Comparison of ENCODE assay signal across 28 cellular contexts in the genomic region with DNA sequence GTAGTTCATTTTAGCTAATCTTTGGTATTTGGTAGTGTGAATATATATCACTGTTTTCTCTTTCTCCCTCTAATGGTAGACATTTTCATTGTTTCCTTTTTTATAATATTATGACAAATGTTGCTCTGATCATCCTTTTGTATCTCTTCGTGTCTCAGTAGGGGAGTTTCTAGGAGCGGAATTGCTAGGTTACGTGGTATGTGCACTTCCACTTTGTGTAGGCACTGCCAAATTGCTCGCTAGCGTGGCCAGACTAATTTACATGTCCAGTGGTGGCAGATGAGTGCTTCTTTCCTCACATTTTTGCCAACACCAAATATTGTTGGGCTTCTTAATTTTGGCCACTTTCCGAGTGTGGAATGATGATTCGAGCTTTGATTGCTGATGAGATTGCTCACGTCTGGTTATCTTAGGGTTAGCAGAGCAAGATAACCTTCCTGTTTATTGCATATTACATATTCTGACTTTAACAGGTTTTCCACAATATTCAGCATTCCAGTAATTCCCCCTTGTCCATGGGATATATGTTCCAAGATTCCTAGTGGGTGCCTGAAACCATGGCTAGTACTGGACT.
"Had no signal": no experiment of that assay in that cellular context is flagged by ENCODE, and none has a peak within 500 bp of the region (broad histone marks: within the 10 kb centered on the region; RNA-seq: fewer than 3 reads in every experiment).

No MANE protein-coding gene starts in this region.

- H3K9me3 Mint-ChIP-seq: activated T-helper 2 cell treated with anti-CD3 and anti-CD28 coated beads, Interferon-gamma antibody, Interleukin-2, Interleukin-4, amounts not matched to agents 10 μg/mL and 5 μg/mL and 100 μg/mL, durations not matched to agents 14 hours and 24 hours and 36 hours; T-helper 1 cell treated with Interleukin-12 subunit alpha and Interleukin-12 subunit beta and Interleukin-4 antibody, amounts not matched to agents 30 μg/mL and 1 μg/mL, for 36 hours had no signal

- H3K36me3 Mint-ChIP-seq: activated naive CD4-positive, alpha-beta T cell treated with anti-CD3 and anti-CD28 coated beads, Interleukin-2, amount 50 U/mL, for 24 hours; activated naive CD8-positive, alpha-beta T cell treated with anti-CD3 and anti-CD28 coated beads, Interleukin-2, amount 10 ng/mL, durations not matched to agents 7 days and 5 days had no signal

- ATAC-seq: activated CD4-positive, alpha-beta T cell treated with anti-CD3 and anti-CD28 coated beads for 36 hours; activated CD4-positive, CD25-positive, alpha-beta regulatory T cell treated with anti-CD3 and anti-CD28 coated beads, Interleukin-2, amount 50 U/mL, for 24 hours; activated CD8-positive, alpha-beta T cell treated with anti-CD3 and anti-CD28 coated beads, Interleukin-2, amount 10 ng/mL, durations not matched to agents 7 days and 5 days; WTC11 had no signal

- H3K27ac Mint-ChIP-seq: activated CD4-positive, alpha-beta T cell treated with anti-CD3 and anti-CD28 coated beads for 36 hours; activated CD4-positive, alpha-beta T cell treated with anti-CD3 and anti-CD28 coated beads, Interleukin-2, amount 10 ng/mL, durations not matched to agents 7 days and 5 days; activated CD8-positive, alpha-beta T cell treated with anti-CD3 and anti-CD28 coated beads, Interleukin-2, amount 10 ng/mL, durations not matched to agents 7 days and 5 days; activated T-cell treated with anti-CD3 and anti-CD28 coated beads, Interleukin-2, amount 50 U/mL, for 24 hours; activated T-helper 2 cell treated with anti-CD3 and anti-CD28 coated beads, Interferon-gamma antibody, Interleukin-2, Interleukin-4, amounts not matched to agents 10 μg/mL and 5 μg/mL and 100 μg/mL, durations not matched to agents 14 hours and 24 hours and 36 hours; brain; T-helper 1 cell treated with Interleukin-12 subunit alpha and Interleukin-12 subunit beta and Interleukin-4 antibody, amounts not matched to agents 30 μg/mL and 1 μg/mL, for 36 hours; T-helper 2 cell treated with Interferon-gamma antibody and Interleukin-4, amounts not matched to agents 5 μg/mL and 100 μg/mL, for 36 hours; WTC11 had no signal

- DNase-seq: activated CD4-positive, alpha-beta T cell treated with anti-CD3 and anti-CD28 coated beads for 36 hours; activated CD4-positive, alpha-beta T cell treated with anti-CD3 and anti-CD28 coated beads, Interleukin-2, amount 10 ng/mL, durations not matched to agents 7 days and 5 days; activated CD4-positive, alpha-beta T cell treated with anti-CD3 and anti-CD28 coated beads, Interleukin-2, amount 50 U/mL, for 48 hours; activated CD8-positive, alpha-beta T cell treated with anti-CD3 and anti-CD28 coated beads, Interleukin-2, amount 10 ng/mL, durations not matched to agents 7 days and 5 days; activated gamma-delta T cell; activated naive CD4-positive, alpha-beta T cell treated with Interleukin-2 at 50 U/mL for 16 hours; activated naive CD8-positive, alpha-beta T cell treated with anti-CD3 and anti-CD28 coated beads, Interleukin-2, amount 10 ng/mL, durations not matched to agents 7 days and 5 days; activated T-cell treated with anti-CD3 and anti-CD28 coated beads, Interleukin-2, amount 50 U/mL, for 24 hours; anterior cingulate cortex; central memory CD4-positive, alpha-beta T cell; NCI-H1105; NCI-H1417 treated with DMSO at 0.1 percent for 48 hours; NCI-H187 treated with DMSO at 0.1 percent for 48 hours; NCI-H2081; NCI-H2171 treated with DMSO at 0.1 percent for 48 hours; NCI-H2227 treated with DMSO at 0.1 percent for 48 hours; NCI-H446; NCI-H510A treated with DMSO at 0.1 percent for 48 hours; Right ventricle myocardium superior had no signal

- H3K4me3 Mint-ChIP-seq: activated CD4-positive, alpha-beta T cell treated with anti-CD3 and anti-CD28 coated beads for 36 hours; activated CD4-positive, alpha-beta T cell treated with anti-CD3 and anti-CD28 coated beads, Interleukin-2, amount 10 ng/mL, durations not matched to agents 7 days and 5 days; activated CD8-positive, alpha-beta T cell treated with anti-CD3 and anti-CD28 coated beads, Interleukin-2, amount 10 ng/mL, durations not matched to agents 7 days and 5 days; activated naive CD4-positive, alpha-beta T cell treated with anti-CD3 and anti-CD28 coated beads, Interleukin-2, amount 50 U/mL, for 24 hours; activated naive CD8-positive, alpha-beta T cell treated with anti-CD3 and anti-CD28 coated beads, Interleukin-2, amount 10 ng/mL, durations not matched to agents 7 days and 5 days; activated T-cell treated with anti-CD3 and anti-CD28 coated beads, Interleukin-2, amount 50 U/mL, for 24 hours; brain; T-helper 1 cell treated with Interleukin-12 subunit alpha and Interleukin-12 subunit beta and Interleukin-4 antibody, amounts not matched to agents 30 μg/mL and 1 μg/mL, for 36 hours; T-helper 2 cell treated with Interferon-gamma antibody and Interleukin-4, amounts not matched to agents 5 μg/mL and 100 μg/mL, for 36 hours; WTC11 had no signal

- H3K4me1 Mint-ChIP-seq: activated naive CD4-positive, alpha-beta T cell treated with anti-CD3 and anti-CD28 coated beads, Interleukin-2, amount 50 U/mL, for 24 hours had no signal

- FAIRE-seq: colon, TTC549 had no signal
